ENCODE assay signal across 9 cellular contexts in the genomic region with DNA sequence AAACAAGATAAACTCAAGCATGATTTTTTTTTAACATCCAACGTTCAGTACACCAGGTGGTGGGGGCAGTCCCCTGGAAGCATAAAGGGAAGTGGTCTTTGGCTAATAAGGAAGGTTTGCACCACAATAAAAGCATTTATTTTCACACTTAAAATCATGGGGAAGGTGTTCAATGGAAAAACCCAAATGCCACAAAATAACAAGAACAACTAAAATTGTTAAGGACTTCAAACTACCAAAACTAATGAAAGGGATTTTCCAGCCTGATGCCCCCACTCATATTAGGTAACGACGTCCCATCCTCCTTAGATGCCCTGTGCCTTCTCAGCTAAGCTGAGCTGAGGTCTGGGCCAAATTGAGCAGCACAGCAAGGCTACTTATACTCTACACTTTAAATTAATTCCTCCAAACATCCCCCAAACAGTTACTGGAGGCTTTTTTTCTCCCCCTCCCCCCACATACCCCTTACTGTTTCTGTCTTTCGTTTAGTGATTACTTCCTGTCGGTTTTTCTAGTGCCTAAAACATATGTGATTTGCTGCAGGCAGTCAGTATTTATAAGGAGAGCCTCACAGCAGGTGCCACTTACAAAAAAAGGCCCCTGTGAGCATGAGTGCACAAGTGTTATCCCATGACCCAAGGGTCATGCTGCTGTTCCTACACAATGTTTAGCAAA.
DNase-seq lines count a peak whose midpoint lies in the region; ATAC-seq and TF ChIP-seq lines count a peak whose summit lies in the region.
"Had no signal": no experiment of that assay in that cellular context is flagged by ENCODE, and none has a peak within 500 bp of the region (broad histone marks: within the 10 kb centered on the region; RNA-seq: fewer than 3 reads in every experiment).

No MANE protein-coding gene starts in this region.

- TF ChIP-seq CTCF in GM06990 (IDR thresholded peaks at IDR 0.05; ENCODE audit: insufficient read depth, low read length, poor library complexity, severe bottlenecking) (no peak), GM20000 (IDR thresholded peaks at IDR 0.05; ENCODE audit: extremely low read depth, missing control alignments) (no peak), OCI-LY7 (conservative IDR thresholded peaks at IDR 0.05; ENCODE audit: low read length) (no peak)

- POLR2A ChIA-PET in OCI-LY7 (lab: Charles Lee), result interaction anchor here (0.6 to 10.1 kb wide), 18 partner anchors 9 to 973 kb away, joined by 3 to 66 read pairs (median 8); a partner anchor contains a TSS

- H3K79me2 ChIP-seq in OCI-LY7 (ENCODE audit: insufficient read depth, low read depth, low read length), result no peaks in the 10 kb centered on the region

- H4K20me1 ChIP-seq in OCI-LY7 (ENCODE audit: insufficient read depth, low read length), result no peaks in the 10 kb centered on the region

- DNase-seq in GM06990 (ENCODE audit: extremely low read depth, insufficient read length) (peak; percentile 75), GM20000 (ENCODE audit: low spot score) (peak; percentile 22), OCI-LY7 (ENCODE audit: low spot score) (peak; percentile 97), cerebellum (ENCODE audit: low spot score) (no peak), NCI-H226 (no peak), MG63 (no peak), globus pallidus (ENCODE audit: low spot score) (no peak)
- DNase-seq: Right ventricle myocardium superior had no signal

- H3K27me3 ChIP-seq in GM06990 (replicated peaks; ENCODE audit: control insufficient read depth, insufficient read depth, low read length) (no peaks in the 10 kb centered on the region), MG63 (no peaks in the 10 kb centered on the region)

- H3K36me3 ChIP-seq in GM06990 (ENCODE audit: control insufficient read depth, insufficient read depth, low read length) (no peaks in the 10 kb centered on the region), OCI-LY7 (ENCODE audit: insufficient read depth, low read length) (peaks cover 36% of the 10 kb centered on the region), MG63 (no peaks in the 10 kb centered on the region)

- H3K27ac ChIP-seq in OCI-LY7 (ENCODE audit: low read depth, low read length, poor library complexity, severe bottlenecking), result peak overlapping the region; percentile 100

- no peaks in the 10 kb centered on the region for H3K9me2 ChIP-seq in OCI-LY7 (ENCODE audit: insufficient read depth, low read length)

- peak overlapping the region; percentile 69 for H3K4me2 ChIP-seq in OCI-LY7 (ENCODE audit: low read length)

- no peak overlapping the region for H3K4me3 ChIP-seq in GM06990 (replicated peaks; ENCODE audit: low read depth, low read length)
- peak overlapping the region; percentile 55 for H3K4me3 ChIP-seq in OCI-LY7 (ENCODE audit: low read depth, low read length, poor library complexity, severe bottlenecking)
- H3K4me3 ChIP-seq in MG63, result no peak overlapping the region

- BruUV-seq in OCI-LY7 (replicated peaks; lab: Mats Ljungman, UMichigan), result no TSS peak

- peak overlapping the region; percentile 34; the same call in 1 of the 2 replicates for H2AFZ ChIP-seq in OCI-LY7 (ENCODE audit: low read length)

- H3K4me1 ChIP-seq in OCI-LY7 (ENCODE audit: insufficient read depth, low read length, poor library complexity, severe bottlenecking), result peaks cover 91% of the 10 kb centered on the region

- H3K9me3 ChIP-seq in OCI-LY7 (ENCODE audit: low read length) (peaks cover 27% of the 10 kb centered on the region; the same call in 1 of the 2 replicates), MG63 (no peaks in the 10 kb centered on the region)

- peak; percentile 56 for ATAC-seq in HG03280 (IDR thresholded peaks at IDR 0.05; ENCODE audit: unreplicated experiment)

- intact Hi-C loops in OCI-LY7 (cut with micrococcal nuclease; ENCODE audit: unreplicated experiment), result loop anchor here (1.0 to 10.0 kb wide), 10 partner anchors 26 to 951 kb away; no protein-coding TSS in a partner anchor

- CTCF ChIA-PET in OCI-LY7 (lab: Charles Lee; ENCODE audit: unreplicated experiment), result interaction anchor here (0.9 kb wide), 1 partner anchor 258 kb away, joined by 3 read pairs; no protein-coding TSS in a partner anchor

Comparison
In these comparisons a context has a peak if more than half of its experiments do, and no peak if none do; other contexts are left out.
1. DNase-seq: peak in GM06990 (single experiment), GM20000 (single experiment) and OCI-LY7 (single experiment); none in cerebellum (single experiment), NCI-H226 (single experiment), MG63 (single experiment) and globus pallidus (single experiment).